In genomic region chr11:64449381-64450167, GRCh38 we compare ENCODE assay signal across 8 cellular contexts.
DNase-seq lines count a peak whose midpoint lies in the region; ATAC-seq and TF ChIP-seq lines count a peak whose summit lies in the region.

No MANE protein-coding gene starts in this region.

- POLR2A ChIA-PET in activated CD4-positive, alpha-beta T cell treated with anti-CD3 and anti-CD28 coated beads, Interleukin-2, amount 10 ng/mL, durations not matched to agents 7 days and 5 days (lab: Charles Lee) = no interaction called here

- peak in 1 of 2 donors; percentile 70 for TF ChIP-seq RAD21 in liver (IDR thresholded peaks at IDR 0.05)

- H3K36me3 ChIP-seq in liver (ENCODE audit: control insufficient read depth in 4 of 4, insufficient read depth in 3 of 4, low read depth in 1 of 4, low read length in 3 of 4) = no peaks in the 10 kb centered on the region

- peaks cover 2% of the 10 kb centered on the region for H3K9me3 Mint-ChIP-seq in activated CD4-positive, alpha-beta T cell treated with anti-CD3 and anti-CD28 coated beads, Interleukin-2, amount 10 ng/mL, durations not matched to agents 7 days and 5 days
- no peaks in the 10 kb centered on the region for H3K9me3 Mint-ChIP-seq in dendritic cell treated with granulocyte-macrophage colony-stimulating factor and Interleukin-4, amounts not matched to agents 40 ng/mL and 50 ng/mL, for 4 days

- no peaks in the 10 kb centered on the region for H3K9me3 ChIP-seq in liver (ENCODE audit: control insufficient read depth in 4 of 4, low read length in 3 of 4)

- peak overlapping the region in 1 of 2 donors; percentile 22 for H3K9ac ChIP-seq in liver (ENCODE audit: low read depth in 1 of 2, low read length in 2 of 2)

- H3K27ac ChIP-seq in liver (ENCODE audit: low read depth in 1 of 2, low read length in 2 of 2) = no peak overlapping the region

- peak overlapping the region in 2 of 3 donors; percentile 1 to 2 for H3K4me3 ChIP-seq in liver (ENCODE audit: low read depth in 1 of 3, low read length in 3 of 3)

- H3K27me3 ChIP-seq in liver (ENCODE audit: control insufficient read depth in 4 of 4, insufficient read depth in 4 of 4, low read length in 3 of 4) = no peaks in the 10 kb centered on the region

- WGBS in liver = 25% methylated on average over 31 of the region's 31 CpGs

- CTCF ChIA-PET in activated CD4-positive, alpha-beta T cell treated with anti-CD3 and anti-CD28 coated beads, Interleukin-2, amount 10 ng/mL, durations not matched to agents 7 days and 5 days (lab: Charles Lee) = interaction anchor here (0.5 to 2.2 kb wide), 29 partner anchors 9 to 508 kb away, joined by 3 to 8 read pairs (median 3); no protein-coding TSS in a partner anchor

- peaks cover 23% of the 10 kb centered on the region for H3K27me3 Mint-ChIP-seq in activated CD4-positive, alpha-beta T cell treated with anti-CD3 and anti-CD28 coated beads, Interleukin-2, amount 10 ng/mL, durations not matched to agents 7 days and 5 days
- H3K27me3 Mint-ChIP-seq in dendritic cell treated with granulocyte-macrophage colony-stimulating factor and Interleukin-4, amounts not matched to agents 40 ng/mL and 50 ng/mL, for 4 days = no peaks in the 10 kb centered on the region

- H3K36me3 Mint-ChIP-seq in activated CD4-positive, alpha-beta T cell treated with anti-CD3 and anti-CD28 coated beads, Interleukin-2, amount 10 ng/mL, durations not matched to agents 7 days and 5 days (ENCODE audit: low read depth) = no peaks in the 10 kb centered on the region
- no peaks in the 10 kb centered on the region for H3K36me3 Mint-ChIP-seq in dendritic cell treated with granulocyte-macrophage colony-stimulating factor and Interleukin-4, amounts not matched to agents 40 ng/mL and 50 ng/mL, for 4 days (ENCODE audit: low read depth)

- intact Hi-C loops in dendritic cell treated with granulocyte-macrophage colony-stimulating factor and Interleukin-4, amounts not matched to agents 40 ng/mL and 50 ng/mL, for 4 days (cut with micrococcal nuclease) = loop anchor here (5.0 kb wide), 2 partner anchors 37 to 87 kb away; no protein-coding TSS in a partner anchor

- no peak overlapping the region for H3K27ac Mint-ChIP-seq in activated CD4-positive, alpha-beta T cell treated with anti-CD3 and anti-CD28 coated beads, Interleukin-2, amount 10 ng/mL, durations not matched to agents 7 days and 5 days
- H3K27ac Mint-ChIP-seq in dendritic cell treated with granulocyte-macrophage colony-stimulating factor and Interleukin-4, amounts not matched to agents 40 ng/mL and 50 ng/mL, for 4 days = peak overlapping the region; percentile 93

- peak; percentile 67 for TF ChIP-seq CTCF in liver (IDR thresholded peaks at IDR 0.05; ENCODE audit: low read depth, low read length, missing input control)

- H3K4me1 Mint-ChIP-seq in activated CD4-positive, alpha-beta T cell treated with anti-CD3 and anti-CD28 coated beads, Interleukin-2, amount 10 ng/mL, durations not matched to agents 7 days and 5 days = peaks cover 16% of the 10 kb centered on the region
- H3K4me1 Mint-ChIP-seq in dendritic cell treated with granulocyte-macrophage colony-stimulating factor and Interleukin-4, amounts not matched to agents 40 ng/mL and 50 ng/mL, for 4 days (ENCODE audit: low read depth) = peaks cover 53% of the 10 kb centered on the region

- peak overlapping the region; percentile 12 for H3K4me3 Mint-ChIP-seq in activated CD4-positive, alpha-beta T cell treated with anti-CD3 and anti-CD28 coated beads, Interleukin-2, amount 10 ng/mL, durations not matched to agents 7 days and 5 days
- H3K4me3 Mint-ChIP-seq in dendritic cell treated with granulocyte-macrophage colony-stimulating factor and Interleukin-4, amounts not matched to agents 40 ng/mL and 50 ng/mL, for 4 days = peak overlapping the region; percentile 77

- DNase-seq in DMS 273 (lab: John Stamatoyannopoulos, UW; ENCODE audit: unreplicated experiment) = peak; percentile 85
- peak; percentile 49 for DNase-seq in NCI-H460 (ENCODE audit: extremely low read depth, low read depth)
- peak; percentile 76 for DNase-seq in activated CD4-positive, alpha-beta T cell treated with anti-CD3 and anti-CD28 coated beads, Interleukin-2, amount 10 ng/mL, durations not matched to agents 7 days and 5 days
- DNase-seq in stimulated activated CD4-positive, alpha-beta T cell treated with anti-CD3 and anti-CD28 coated beads, Interleukin-4, amount 100 ng/mL, for 4 hours = peak; percentile 64 to 70

- H3K4me1 ChIP-seq in liver (ENCODE audit: control insufficient read depth in 4 of 4, insufficient read depth in 4 of 4, low read length in 3 of 4) = peaks cover 3 to 24% (median 18%) of the 10 kb centered on the region in 4 donors

- ATAC-seq in HG02759 (IDR thresholded peaks at IDR 0.05; ENCODE audit: unreplicated experiment) (peak; percentile 61), HG03095 (IDR thresholded peaks at IDR 0.05; ENCODE audit: unreplicated experiment) (no peak)

TF ChIP-seq in liver, 16 proteins besides CTCF, POLR2A, EP300 and RAD21:
- no peak for TF ChIP-seq TAF1 (conservative IDR thresholded peaks at IDR 0.05)
- TF ChIP-seq EGR1 (IDR thresholded peaks at IDR 0.05; ENCODE audit: low read depth in 2 of 2) = no peak
- TF ChIP-seq ZBTB33 (IDR thresholded peaks at IDR 0.05) = no peak
- TF ChIP-seq FOXA2 (IDR thresholded peaks at IDR 0.05) = no peak
- no peak for TF ChIP-seq RXRA (IDR thresholded peaks at IDR 0.05)
- no peak for TF ChIP-seq YY1 (IDR thresholded peaks at IDR 0.05)
- no peak for TF ChIP-seq REST (IDR thresholded peaks at IDR 0.05)
- no peak for TF ChIP-seq NR2F2 (IDR thresholded peaks at IDR 0.05)
- no peak for TF ChIP-seq HNF4A (conservative IDR thresholded peaks at IDR 0.05)
- no peak for TF ChIP-seq JUND (IDR thresholded peaks at IDR 0.05)
- TF ChIP-seq GABPA (IDR thresholded peaks at IDR 0.05 in 1 of 2, conservative IDR thresholded peaks at IDR 0.05 in 1 of 2) = no peak
- no peak for TF ChIP-seq FOXA1 (IDR thresholded peaks at IDR 0.05)
- no peak for TF ChIP-seq SP1 (IDR thresholded peaks at IDR 0.05)
- TF ChIP-seq MAX (IDR thresholded peaks at IDR 0.05) = no peak
- TF ChIP-seq HNF4G (IDR thresholded peaks at IDR 0.05) = no peak
